19 cellular contexts compared by ENCODE assay signal in genomic region chr12:121446760-121447159, GRCh38. TPM values are rescaled to one million over a fixed set of nuclear protein-coding genes. Genes with fewer than 3 reads are reported as not detected.
DNase-seq lines count a peak whose midpoint lies in the region; ATAC-seq and TF ChIP-seq lines count a peak whose summit lies in the region.
"Had no signal": no experiment of that assay in that cellular context is flagged by ENCODE, and none has a peak within 500 bp of the region (broad histone marks: within the 10 kb centered on the region; RNA-seq: fewer than 3 reads in every experiment).

No MANE protein-coding gene starts in this region.

- no peaks in the 10 kb centered on the region for H3K27me3 Mint-ChIP-seq in stimulated activated naive CD8-positive, alpha-beta T cell treated with anti-CD3 and anti-CD28 coated beads, Interleukin-15, Interleukin-2, amounts not matched to agents 100 ng/mL and 50 ng/mL, for 24 hours
- H3K27me3 Mint-ChIP-seq in WTC11 (ENCODE audit: low read depth): no peaks in the 10 kb centered on the region; the same call in 1 of the 2 replicates

- no peak overlapping the region for H3K4me3 Mint-ChIP-seq in stimulated activated naive CD8-positive, alpha-beta T cell treated with anti-CD3 and anti-CD28 coated beads, Interleukin-15, Interleukin-2, amounts not matched to agents 100 ng/mL and 50 ng/mL, for 24 hours
- H3K4me3 Mint-ChIP-seq in WTC11: no peak overlapping the region

- H3K36me3 Mint-ChIP-seq in stimulated activated naive CD8-positive, alpha-beta T cell treated with anti-CD3 and anti-CD28 coated beads, Interleukin-15, Interleukin-2, amounts not matched to agents 100 ng/mL and 50 ng/mL, for 24 hours (ENCODE audit: low read depth): peaks cover 44% of the 10 kb centered on the region
- peaks cover 18% of the 10 kb centered on the region for H3K36me3 Mint-ChIP-seq in WTC11

- peak overlapping the region; percentile 49 for H3K27ac Mint-ChIP-seq in stimulated activated naive CD8-positive, alpha-beta T cell treated with anti-CD3 and anti-CD28 coated beads, Interleukin-15, Interleukin-2, amounts not matched to agents 100 ng/mL and 50 ng/mL, for 24 hours
- H3K27ac Mint-ChIP-seq in WTC11: peak overlapping the region; percentile 92

- no peak for DNase-seq in stimulated activated naive CD8-positive, alpha-beta T cell treated with anti-CD3 and anti-CD28 coated beads, Interleukin-15, Interleukin-2, amounts not matched to agents 100 U/mL and 50 U/mL, for 24 hours
- DNase-seq in WTC11 (ENCODE audit: low spot score) (no peak), left lobe of liver (ENCODE audit: low spot score) (no peak), NCI-H2081 (lab: John Stamatoyannopoulos, UW) (no peak), SW480 (ENCODE audit: low spot score) (no peak), T-helper 2 cell (no peak)
- DNase-seq: AML-193; COR-L47; DMS 273 treated with DMSO at 0.1 percent for 48 hours; DND-41; KG1; MV-4-11; NCI-H1694 treated with DMSO at 0.1 percent for 48 hours; NCI-H2107; NCI-H510A; NCI-H748 treated with DMSO at 0.1 percent for 48 hours; NK-92 treated with Interleukin-12 subunit alpha and Interleukin-12 subunit beta, amount 100 ng/mL, for 24 hours; Peyer's patch had no signal

- ATAC-seq in stimulated activated naive CD8-positive, alpha-beta T cell treated with anti-CD3 and anti-CD28 coated beads, Interleukin-15, Interleukin-2, amounts not matched to agents 100 U/mL and 50 U/mL, for 24 hours: no peak
- ATAC-seq in WTC11 (no peak), left lobe of liver (peak; percentile 31)

- CTCF ChIA-PET in WTC11 (lab: Charles Lee): interaction anchor here (0.6 to 1.0 kb wide), 3 partner anchors 202 to 227 kb away, joined by 3 read pairs; partner anchors contain the start of gene MORN3

- no peaks in the 10 kb centered on the region for H3K9me3 Mint-ChIP-seq in stimulated activated naive CD8-positive, alpha-beta T cell treated with anti-CD3 and anti-CD28 coated beads, Interleukin-15, Interleukin-2, amounts not matched to agents 100 ng/mL and 50 ng/mL, for 24 hours
- H3K9me3 Mint-ChIP-seq in WTC11: no peaks in the 10 kb centered on the region

- peaks cover 24% of the 10 kb centered on the region for H3K4me1 Mint-ChIP-seq in stimulated activated naive CD8-positive, alpha-beta T cell treated with anti-CD3 and anti-CD28 coated beads, Interleukin-15, Interleukin-2, amounts not matched to agents 100 ng/mL and 50 ng/mL, for 24 hours (ENCODE audit: low read depth)
- peaks cover 9% of the 10 kb centered on the region for H3K4me1 Mint-ChIP-seq in WTC11

- no peak for TF ChIP-seq CTCF in WTC11 (IDR thresholded peaks at IDR 0.05)

- POLR2A ChIA-PET in WTC11 (lab: Charles Lee): no interaction called here

TF ChIP-seq in WTC11, 78 proteins besides CTCF, POLR2A, EP300 and RAD21:
- no peak for TF ChIP-seq ZBTB21 (CRISPR knock-in tag; IDR thresholded peaks at IDR 0.05; ENCODE audit: borderline replicate concordance)
- TF ChIP-seq E2F5 (CRISPR knock-in tag; IDR thresholded peaks at IDR 0.05): no peak
- no peak for TF ChIP-seq ZNF423 (CRISPR knock-in tag; IDR thresholded peaks at IDR 0.05)
- TF ChIP-seq FOXP4 (CRISPR knock-in tag; IDR thresholded peaks at IDR 0.05): no peak
- no peak for TF ChIP-seq ETV6 (CRISPR knock-in tag; IDR thresholded peaks at IDR 0.05)
- TF ChIP-seq ESRRA (CRISPR knock-in tag; IDR thresholded peaks at IDR 0.05; ENCODE audit: borderline replicate concordance): no peak
- no peak for TF ChIP-seq PRDM15 (CRISPR knock-in tag; IDR thresholded peaks at IDR 0.05)
- no peak for TF ChIP-seq ATF1 (CRISPR knock-in tag; IDR thresholded peaks at IDR 0.05)
- TF ChIP-seq SOX15 (CRISPR knock-in tag; IDR thresholded peaks at IDR 0.05): no peak
- no peak for TF ChIP-seq TCF7 (CRISPR knock-in tag; IDR thresholded peaks at IDR 0.05; ENCODE audit: low read depth)
- TF ChIP-seq SMAD4 (CRISPR knock-in tag; IDR thresholded peaks at IDR 0.05): no peak
- TF ChIP-seq CDX4 (CRISPR knock-in tag; IDR thresholded peaks at IDR 0.05; ENCODE audit: borderline replicate concordance): no peak
- no peak for TF ChIP-seq ZNF138 (CRISPR knock-in tag; conservative IDR thresholded peaks at IDR 0.05)
- no peak for TF ChIP-seq CREB1 (CRISPR knock-in tag; IDR thresholded peaks at IDR 0.05)
- TF ChIP-seq ELF4 (CRISPR knock-in tag; IDR thresholded peaks at IDR 0.05; ENCODE audit: low read depth): no peak

RNA-seq across cellular contexts. Expression of gene RNF34, which starts 46.8 kb away (rescaled TPM):
- total RNA-seq in WTC11 (2021) (42.8 to 53.6 TPM (median 51.0 TPM) in 3 replicates), left lobe of liver (9.9 TPM)
